1 cellular context compared by ENCODE assay signal in the genomic region with DNA sequence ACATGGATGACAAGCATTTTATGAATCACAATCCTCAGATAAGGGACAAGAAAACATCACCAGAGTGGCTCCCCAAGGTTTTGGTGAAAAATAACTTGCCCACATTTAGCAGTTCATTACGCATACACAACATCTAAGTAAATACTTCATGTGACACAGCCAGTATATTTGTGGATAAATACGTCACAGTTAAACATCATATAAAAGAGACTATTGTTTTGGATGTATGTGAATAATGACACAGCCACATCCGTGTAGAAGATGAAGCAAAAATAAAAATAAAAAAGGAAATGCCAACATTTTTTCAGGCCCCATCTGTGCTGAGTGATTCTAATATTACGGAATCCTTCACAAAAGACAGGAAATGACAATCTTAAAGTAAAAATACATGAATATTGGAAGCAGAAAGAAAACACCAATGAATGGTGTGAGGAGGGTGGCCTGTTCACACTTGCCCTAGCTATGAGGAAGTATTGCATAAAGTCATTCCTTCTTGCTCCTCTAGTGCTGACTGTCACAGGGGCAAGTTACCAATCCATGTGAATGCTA.
TF ChIP-seq lines count a peak whose summit lies in the region.

No MANE protein-coding gene starts in this region.

TF ChIP-seq in IMR-90, 13 proteins besides CTCF, POLR2A, EP300 and RAD21 (continued from another document):
- TF ChIP-seq, protein P1, sequence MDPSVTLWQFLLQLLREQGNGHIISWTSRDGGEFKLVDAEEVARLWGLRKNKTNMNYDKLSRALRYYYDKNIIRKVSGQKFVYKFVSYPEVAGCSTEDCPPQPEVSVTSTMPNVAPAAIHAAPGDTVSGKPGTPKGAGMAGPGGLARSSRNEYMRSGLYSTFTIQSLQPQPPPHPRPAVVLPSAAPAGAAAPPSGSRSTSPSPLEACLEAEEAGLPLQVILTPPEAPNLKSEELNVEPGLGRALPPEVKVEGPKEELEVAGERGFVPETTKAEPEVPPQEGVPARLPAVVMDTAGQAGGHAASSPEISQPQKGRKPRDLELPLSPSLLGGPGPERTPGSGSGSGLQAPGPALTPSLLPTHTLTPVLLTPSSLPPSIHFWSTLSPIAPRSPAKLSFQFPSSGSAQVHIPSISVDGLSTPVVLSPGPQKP (IDR thresholded peaks at IDR 0.05; ENCODE audit: borderline replicate concordance, low read depth, low read length): no peak
- TF ChIP-seq CEBPB (IDR thresholded peaks at IDR 0.05; ENCODE audit: low read depth, low read length) (peak; percentile 57; the same call in 1 of the 2 replicates), FOS (IDR thresholded peaks at IDR 0.05; ENCODE audit: low read depth, low read length) (no peak)
